Comparison of ENCODE assay signal across 1 cellular context in the genomic region with DNA sequence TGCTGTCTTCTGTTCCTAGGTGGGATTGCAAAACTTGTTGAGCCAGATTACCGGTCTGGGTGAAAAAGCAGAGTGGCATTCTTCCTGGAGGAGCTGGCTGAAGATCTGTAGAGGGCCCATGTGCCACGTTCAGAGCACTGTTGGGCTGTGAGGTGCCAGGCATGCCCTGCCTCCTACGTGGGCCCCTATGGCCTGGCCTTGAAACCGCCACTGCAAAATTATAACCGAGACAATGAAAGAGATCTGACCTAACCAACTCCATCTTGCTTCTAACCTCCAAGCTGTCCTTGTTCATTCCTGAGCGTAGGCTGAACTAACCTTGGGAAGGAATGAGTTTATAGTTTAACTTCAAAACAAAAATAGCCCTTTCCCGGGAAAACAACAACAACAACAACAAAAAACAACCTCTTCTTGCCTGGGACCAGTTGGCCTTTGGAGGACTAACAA.
TF ChIP-seq lines count a peak whose summit lies in the region.

No MANE protein-coding gene starts in this region.

TF ChIP-seq in H1, 55 proteins besides CTCF, POLR2A, EP300 and RAD21:
- no peak for TF ChIP-seq CHD1 (IDR thresholded peaks at IDR 0.05; ENCODE audit: low read depth, low read length)
